9 cellular contexts compared by ENCODE assay signal in genomic region chr22:30159561-30160353, GRCh38.
DNase-seq lines count a peak whose midpoint lies in the region; ATAC-seq, FAIRE-seq and TF ChIP-seq lines count a peak whose summit lies in the region.
"Had no signal": no experiment of that assay in that cellular context is flagged by ENCODE, and none has a peak within 500 bp of the region (broad histone marks: within the 10 kb centered on the region; RNA-seq: fewer than 3 reads in every experiment).

No MANE protein-coding gene starts in this region.

- H3K14ac ChIP-seq in H9 (ENCODE audit: insufficient read depth, low read length) = no peak overlapping the region

- no peak overlapping the region for H3T11ph ChIP-seq in H9 (ENCODE audit: low read length)

- no peak overlapping the region for H2BK15ac ChIP-seq in H9 (ENCODE audit: low read depth, low read length)

- H4K5ac ChIP-seq in H9 (ENCODE audit: insufficient read length, low read depth, low read length) = no peak overlapping the region

- peak overlapping the region; percentile 23 for H3K27ac ChIP-seq in AG04450 (ENCODE audit: low read depth, low read length)
- no peak overlapping the region for H3K27ac ChIP-seq in HCT116 (ENCODE audit: low read depth, low read length)
- peak overlapping the region; percentile 6 for H3K27ac ChIP-seq in astrocyte (ENCODE audit: low read depth, low read length)
- H3K27ac ChIP-seq in liver (ENCODE audit: low read depth in 1 of 2, low read length in 2 of 2) = peak overlapping the region in 1 of 2 donors; percentile 52
- no peak overlapping the region for H3K27ac ChIP-seq in H9 (ENCODE audit: insufficient read length, low read depth, low read length)

- CTCF ChIA-PET in AG04450 (lab: Charles Lee) (interaction anchor here (0.6 to 1.2 kb wide), 6 partner anchors 19 to 104 kb away, joined by 3 to 9 read pairs (median 4); no protein-coding TSS in a partner anchor), HCT116 (lab: Charles Lee) (interaction anchor here (0.9 kb wide), 1 partner anchor 23 kb away, joined by 3 read pairs; no protein-coding TSS in a partner anchor)

- H3K23me2 ChIP-seq in H9 (ENCODE audit: insufficient read length, low read depth, low read length, poor library complexity, severe bottlenecking) = no peaks in the 10 kb centered on the region

- H3K79me1 ChIP-seq in H9 (ENCODE audit: insufficient read depth, low read depth, low read length, poor library complexity, severe bottlenecking) = no peaks in the 10 kb centered on the region

- TF ChIP-seq RAD21 in HCT116 (IDR thresholded peaks at IDR 0.05; ENCODE audit: low read depth) (no peak), liver (IDR thresholded peaks at IDR 0.05) (no peak)

- no peak for FAIRE-seq in astrocyte (lab: Jason Lieb, UNC)
- FAIRE-seq: GM12878 had no signal

- H3K23ac ChIP-seq in H9 (ENCODE audit: insufficient read length, low read depth, low read length) = no peak overlapping the region

- intact Hi-C loops in HCT116 (cut with micrococcal nuclease) = no loop called here

- peak; percentile 60 for DNase-seq in AG04450 (ENCODE audit: low read depth, low spot score)
- no peak for DNase-seq in HCT116 (ENCODE audit: low read depth, low spot score)
- peak; percentile 75 for DNase-seq in astrocyte (ENCODE audit: low read depth)
- no peak for DNase-seq in H9
- DNase-seq in OCI-M2 (lab: John Stamatoyannopoulos, UW; ENCODE audit: unreplicated experiment) = no peak
- DNase-seq in GM19240 (ENCODE audit: insufficient read length, low spot score) = no peak

- no TSS peak for BruUV-seq in HCT116 (replicated peaks; lab: Mats Ljungman, UMichigan)

- peaks cover 0 to 10% of the 10 kb centered on the region in 2 experiments; a peak in 1 of 4 replicates for H3K4me1 ChIP-seq in HCT116 (ENCODE audit: control insufficient read depth in 1 of 2, insufficient read depth in 2 of 2, low read length in 2 of 2)
- H3K4me1 ChIP-seq in astrocyte (ENCODE audit: insufficient read depth, low read length) = no peaks in the 10 kb centered on the region
- H3K4me1 ChIP-seq in liver (ENCODE audit: control insufficient read depth in 4 of 4, insufficient read depth in 4 of 4, low read length in 3 of 4) = peaks cover 2 to 13% (median 10%) of the 10 kb centered on the region in 4 donors
- no peaks in the 10 kb centered on the region for H3K4me1 ChIP-seq in H9 (ENCODE audit: insufficient read depth, low read length)

- H2AK5ac ChIP-seq in H9 (ENCODE audit: insufficient read length, low read length) = no peak overlapping the region

- no peak overlapping the region for H3K4ac ChIP-seq in H9 (ENCODE audit: low read depth, low read length)

- H3K9me3 ChIP-seq in AG04450 (ENCODE audit: control insufficient read depth, insufficient read depth, low read length) (no peaks in the 10 kb centered on the region), HCT116 (ENCODE audit: control insufficient read depth in 1 of 2, insufficient read depth in 1 of 2, low read depth in 1 of 2, low read length in 2 of 2) (no peaks in the 10 kb centered on the region), astrocyte (ENCODE audit: insufficient read depth, low read depth, low read length) (no peaks in the 10 kb centered on the region), liver (ENCODE audit: control insufficient read depth in 4 of 4, low read length in 3 of 4) (no peaks in the 10 kb centered on the region), H9 (ENCODE audit: control insufficient read depth, low read depth, low read length) (no peaks in the 10 kb centered on the region)

- no peak for TF ChIP-seq POLR2A in HCT116 (IDR thresholded peaks at IDR 0.05; ENCODE audit: borderline replicate concordance, extremely low read depth, insufficient read depth, insufficient read length)

- H2BK5ac ChIP-seq in H9 (ENCODE audit: insufficient read length, low read length) = no peak overlapping the region

- no peaks in the 10 kb centered on the region for H3K79me2 ChIP-seq in HCT116 (ENCODE audit: insufficient read depth, low read length)
- no peaks in the 10 kb centered on the region for H3K79me2 ChIP-seq in astrocyte (ENCODE audit: insufficient read depth, low read length)
- no peaks in the 10 kb centered on the region for H3K79me2 ChIP-seq in H9 (ENCODE audit: insufficient read depth, low read length)

- H2BK12ac ChIP-seq in H9 (ENCODE audit: insufficient read length, low read depth, low read length) = no peak overlapping the region

- H3K4me3 ChIP-seq in AG04450 (ENCODE audit: low read depth, low read length) = no peak overlapping the region
- no peak overlapping the region for H3K4me3 ChIP-seq in HCT116 (replicated peaks in 1 of 2; ENCODE audit: low read depth in 1 of 2, low read length in 2 of 2)
- no peak overlapping the region for H3K4me3 ChIP-seq in astrocyte (ENCODE audit: insufficient read depth, low read depth, low read length)
- no peak overlapping the region for H3K4me3 ChIP-seq in liver (ENCODE audit: low read depth in 1 of 3, low read length in 3 of 3)
- H3K4me3 ChIP-seq: GM12878 had no signal

- 25% methylated on average over 2 of the region's 2 CpGs for WGBS in liver
- WGBS in H9 (ENCODE audit: extremely low coverage, insufficient read length, low lambda C conversion rate) = no CpG with 5 or more reads among the region's 2 CpGs

- no peak overlapping the region for H4K8ac ChIP-seq in H9 (replicated peaks; ENCODE audit: insufficient read length, low read depth, low read length)

- H3K4me1 Mint-ChIP-seq in astrocyte (ENCODE audit: low read depth, unreplicated experiment) = peaks cover 26% of the 10 kb centered on the region
- H3K4me1 Mint-ChIP-seq in H9 = peaks cover 7 to 9% of the 10 kb centered on the region in 2 experiments; a peak in 3 of 4 replicates

- TF ChIP-seq CTCF in AG04450 (IDR thresholded peaks at IDR 0.05; ENCODE audit: low read depth, low read length) (no peak), HCT116 (IDR thresholded peaks at IDR 0.05 in 2 of 3, conservative IDR thresholded peaks at IDR 0.05 in 1 of 3; ENCODE audit: borderline replicate concordance in 1 of 3, insufficient read depth in 1 of 3, low read depth in 2 of 3, low read length in 2 of 3) (no peak), astrocyte (IDR thresholded peaks at IDR 0.05; ENCODE audit: insufficient read depth, low read depth, low read length) (no peak), liver (IDR thresholded peaks at IDR 0.05; ENCODE audit: low read depth, low read length, missing input control) (no peak), H9 (conservative IDR thresholded peaks at IDR 0.05) (no peak)

- H3K9me3 Mint-ChIP-seq in astrocyte (ENCODE audit: unreplicated experiment) = no peaks in the 10 kb centered on the region
- H3K9me3 Mint-ChIP-seq in H9 = no peaks in the 10 kb centered on the region

- H3K27me3 ChIP-seq in AG04450 (ENCODE audit: control insufficient read depth, insufficient read depth, low read length) = no peaks in the 10 kb centered on the region
- H3K27me3 ChIP-seq in HCT116 (ENCODE audit: insufficient read depth, low read length) = no peaks in the 10 kb centered on the region
- no peaks in the 10 kb centered on the region for H3K27me3 ChIP-seq in astrocyte (ENCODE audit: insufficient read depth, low read length)
- no peaks in the 10 kb centered on the region for H3K27me3 ChIP-seq in liver (ENCODE audit: control insufficient read depth in 4 of 4, insufficient read depth in 4 of 4, low read length in 3 of 4)
- no peaks in the 10 kb centered on the region for H3K27me3 ChIP-seq in H9 (ENCODE audit: insufficient read depth, low read length)

- H3K4me2 ChIP-seq in HCT116 (ENCODE audit: low read length) (no peak overlapping the region), astrocyte (ENCODE audit: low read length) (peak overlapping the region; percentile 16), H9 (ENCODE audit: insufficient read depth, insufficient read length, low read length) (no peak overlapping the region)

- POLR2A ChIA-PET in AG04450 (lab: Yijun Ruan, JAX) (interaction anchor here (0.7 to 1.2 kb wide), 4 partner anchors 19 to 96 kb away, joined by 3 to 4 read pairs (median 4); no protein-coding TSS in a partner anchor), HCT116 (lab: Charles Lee) (interaction anchor here (1.4 kb wide), 1 partner anchor 50 kb away, joined by 3 read pairs; no protein-coding TSS in a partner anchor)

- no peak overlapping the region for H2BK120ac ChIP-seq in H9 (ENCODE audit: low read depth, low read length, poor library complexity, severe bottlenecking)

- no peak overlapping the region for H3K9ac ChIP-seq in HCT116 (ENCODE audit: low read length)
- H3K9ac ChIP-seq in astrocyte (ENCODE audit: low read length) = peak overlapping the region; percentile 4
- H3K9ac ChIP-seq in liver (ENCODE audit: low read depth in 1 of 2, low read length in 2 of 2) = no peak overlapping the region
- no peak overlapping the region for H3K9ac ChIP-seq in H9 (ENCODE audit: extremely low read depth, insufficient read length, low read length)

- H4K20me1 ChIP-seq in HCT116 (ENCODE audit: insufficient read depth) = no peaks in the 10 kb centered on the region
- no peaks in the 10 kb centered on the region for H4K20me1 ChIP-seq in astrocyte (ENCODE audit: insufficient read depth, low read length)
- H4K20me1 ChIP-seq in H9 (ENCODE audit: control insufficient read depth, insufficient read depth, insufficient read length) = no peaks in the 10 kb centered on the region

- RAD21 ChIA-PET in HCT116 (lab: Charles Lee; ENCODE audit: low non-redundant PET in 1 of 2, low total read pairs in 2 of 2, uncharacterized antibody in 2 of 2, unreplicated experiment in 2 of 2) = no interaction called here

- H4K91ac ChIP-seq in H9 (ENCODE audit: insufficient read length, low read depth, low read length) = no peak overlapping the region

- H3K27me3 Mint-ChIP-seq in astrocyte (ENCODE audit: low read depth, unreplicated experiment) (no peaks in the 10 kb centered on the region), H9 (ENCODE audit: low read depth) (peaks cover 5% of the 10 kb centered on the region)

- H3K36me3 Mint-ChIP-seq in astrocyte (ENCODE audit: low read depth, unreplicated experiment) (no peaks in the 10 kb centered on the region), H9 (ENCODE audit: insufficient read depth in 1 of 3, low read depth in 3 of 3) (no peaks in the 10 kb centered on the region)

- no peak overlapping the region for H2BK20ac ChIP-seq in H9 (ENCODE audit: low read depth, low read length, poor library complexity, severe bottlenecking)

- H3K27ac Mint-ChIP-seq in astrocyte (ENCODE audit: unreplicated experiment) = peak overlapping the region; percentile 93
- peak overlapping the region in 1 of 3 experiments; percentile 88; a peak in 2 of 7 replicates for H3K27ac Mint-ChIP-seq in H9

- no peak overlapping the region for H3K56ac ChIP-seq in H9 (ENCODE audit: insufficient read length, low read depth, low read length)

- no peaks in the 10 kb centered on the region for H3K9me2 ChIP-seq in HCT116 (ENCODE audit: insufficient read depth)

- no peak overlapping the region for H3K18ac ChIP-seq in H9 (ENCODE audit: insufficient read length, low read depth, low read length)

- H2AFZ ChIP-seq in HCT116 (ENCODE audit: low read depth, low read length, poor library complexity, severe bottlenecking) = peak overlapping the region; percentile 20
- H2AFZ ChIP-seq in astrocyte (ENCODE audit: low read depth, low read length) = peak overlapping the region; percentile 64
- no peak overlapping the region for H2AFZ ChIP-seq in H9 (ENCODE audit: low read length)

- no peak overlapping the region for H3K4me3 Mint-ChIP-seq in astrocyte (ENCODE audit: unreplicated experiment)
- H3K4me3 Mint-ChIP-seq in H9 = no peak overlapping the region

- ATAC-seq in HCT116 = peak; percentile 44; the same call in 1 of the 2 replicates
- ATAC-seq in GM21447 (IDR thresholded peaks at IDR 0.05; ENCODE audit: unreplicated experiment) = no peak
- ATAC-seq: GM12878 had no signal

- H3K36me3 ChIP-seq in HCT116 (ENCODE audit: control insufficient read depth in 1 of 2, insufficient read depth in 2 of 2, low read length in 2 of 2) (no peaks in the 10 kb centered on the region), astrocyte (ENCODE audit: insufficient read depth, low read length) (no peaks in the 10 kb centered on the region), liver (ENCODE audit: control insufficient read depth in 4 of 4, insufficient read depth in 3 of 4, low read depth in 1 of 4, low read length in 3 of 4) (no peaks in the 10 kb centered on the region)

Comparison
In these comparisons a context has a peak if more than half of its experiments do, and no peak if none do; other contexts are left out.
1. DNase-seq: peak in AG04450 (single experiment) and astrocyte (single experiment); none in HCT116 (single experiment), H9 (single experiment), OCI-M2 (single experiment) and GM19240 (single experiment).
2. H3K27ac ChIP-seq: peak in AG04450 (single experiment) and astrocyte (single experiment); none in HCT116 (single experiment) and H9 (single experiment).